26 cellular contexts compared by ENCODE assay signal in genomic region chr20:59192533-59192896, GRCh38. TPM values are rescaled to one million over a fixed set of nuclear protein-coding genes. Genes with fewer than 3 reads are reported as not detected.
"Had no signal": no experiment of that assay in that cellular context is flagged by ENCODE, and none has a peak within 500 bp of the region (broad histone marks: within the 10 kb centered on the region; RNA-seq: fewer than 3 reads in every experiment).

No MANE protein-coding gene starts in this region.

- H3K27me3 ChIP-seq: brain microvascular endothelial cell, transverse colon, uterus had no signal

- H3K4me1 Mint-ChIP-seq: mesothelial cell of epicardium had no signal

- H3K27ac Mint-ChIP-seq: mesothelial cell of epicardium had no signal

- H3K4me3 Mint-ChIP-seq: immature natural killer cell; mesothelial cell of epicardium; naive thymus-derived CD4-positive, alpha-beta T cell; neural crest cell had no signal

- H3K9me3 ChIP-seq: spleen, transverse colon, uterus had no signal

- ATAC-seq: activated CD4-positive, CD25-positive, alpha-beta regulatory T cell treated with anti-CD3 and anti-CD28 coated beads, Interleukin-2, amount 50 U/mL, for 24 hours; naive thymus-derived CD4-positive, alpha-beta T cell; right cardiac atrium had no signal

- H3K4me1 ChIP-seq: spleen, transverse colon, uterus had no signal

- H3K36me3 ChIP-seq: brain microvascular endothelial cell, transverse colon, uterus, WERI-Rb-1 had no signal

- H3K4me3 ChIP-seq: spleen, transverse colon, uterus had no signal

- DNase-seq: activated CD4-positive, alpha-beta T cell treated with anti-CD3 and anti-CD28 coated beads for 48 hours; activated CD4-positive, alpha-beta T cell treated with anti-CD3 and anti-CD28 coated beads, Interleukin-2, amount 50 U/mL, for 48 hours; activated CD8-positive, alpha-beta memory T cell treated with anti-CD3 and anti-CD28 coated beads for 24 hours; activated CD8-positive, alpha-beta memory T cell treated with anti-CD3 and anti-CD28 coated beads, Interleukin-2, amount 50 U/mL, for 48 hours; activated naive CD4-positive, alpha-beta T cell treated with Interleukin-2 at 50 U/mL for 16 hours; amniotic stem cell; brain microvascular endothelial cell; foreskin fibroblast; hypothalamus; immature natural killer cell; naive thymus-derived CD4-positive, alpha-beta T cell; spleen; stimulated activated naive CD4-positive, alpha-beta T cell treated with Interleukin-2 at 50 U/mL for 16 hours; T-helper 1 cell; transverse colon; uterus; WERI-Rb-1 had no signal

- H3K27me3 Mint-ChIP-seq: naive thymus-derived CD4-positive, alpha-beta T cell had no signal

- H3K36me3 Mint-ChIP-seq: mesothelial cell of epicardium had no signal

- H3K9me3 Mint-ChIP-seq: immature natural killer cell; mesothelial cell of epicardium; naive thymus-derived CD4-positive, alpha-beta T cell; neural crest cell had no signal

- H3K27ac ChIP-seq: brain microvascular endothelial cell, spleen, transverse colon, uterus, WERI-Rb-1 had no signal

RNA-seq across cellular contexts. Expression of gene ZNF831, which starts 28.9 kb away (rescaled TPM):
- total RNA-seq: astrocyte, chondrocyte, endothelial cell of umbilical vein, kidney epithelial cell, neural crest cell, pulmonary artery endothelial cell had no signal
